In genomic region chr5:55037046-55037771, GRCh38 we compare ENCODE assay signal across 9 cellular contexts. TPM values are rescaled to one million over a fixed set of nuclear protein-coding genes. Genes with fewer than 3 reads are reported as not detected.
DNase-seq lines count a peak whose midpoint lies in the region; ATAC-seq, FAIRE-seq and TF ChIP-seq lines count a peak whose summit lies in the region.
"Had no signal": no experiment of that assay in that cellular context is flagged by ENCODE, and none has a peak within 500 bp of the region (broad histone marks: within the 10 kb centered on the region; RNA-seq: fewer than 3 reads in every experiment).

No MANE protein-coding gene starts in this region.

- H3K4me1 Mint-ChIP-seq in naive thymus-derived CD4-positive, alpha-beta T cell, result peaks cover 11 to 53% (median 32%) of the 10 kb centered on the region in 7 donors

- peak overlapping the region; percentile 6 to 55 (median 48) for H3K4me3 Mint-ChIP-seq in naive thymus-derived CD4-positive, alpha-beta T cell

- H3K27me3 ChIP-seq in BJ (ENCODE audit: control insufficient read depth, insufficient read depth, low read length), result no peaks in the 10 kb centered on the region
- no peaks in the 10 kb centered on the region for H3K27me3 ChIP-seq in naive thymus-derived CD4-positive, alpha-beta T cell (ENCODE audit: control insufficient read depth in 2 of 2, insufficient read depth in 2 of 2, low read length in 2 of 2)

- H3K27ac Mint-ChIP-seq in naive thymus-derived CD4-positive, alpha-beta T cell, result peak overlapping the region; percentile 55 to 99 (median 86)

- peaks cover 17 to 31% of the 10 kb centered on the region in 2 donors for H3K4me1 ChIP-seq in naive thymus-derived CD4-positive, alpha-beta T cell (ENCODE audit: control insufficient read depth in 2 of 2, insufficient read depth in 2 of 2, low read length in 2 of 2)

- FAIRE-seq in D721Med (lab: Jason Lieb, UNC), result no peak

- H3K4me3 ChIP-seq in BJ (ENCODE audit: low read depth, low read length), result no peak overlapping the region
- H3K4me3 ChIP-seq in naive thymus-derived CD4-positive, alpha-beta T cell (ENCODE audit: low read length), result no peak overlapping the region

- POLR2A ChIA-PET in BJ (lab: Charles Lee), result interaction anchor here (0.5 kb wide), 1 partner anchor 142 kb away, joined by 3 read pairs; no protein-coding TSS in a partner anchor
- POLR2A ChIA-PET in naive thymus-derived CD4-positive, alpha-beta T cell (lab: Charles Lee), result interaction anchor here (0.7 to 3.0 kb wide), 15 partner anchors 10 to 105 kb away, joined by 3 to 17 read pairs (median 5); partner anchors contain the start of gene GZMK

- intact Hi-C loops in naive thymus-derived CD4-positive, alpha-beta T cell (cut with micrococcal nuclease), result loop anchor here (1.0 to 5.0 kb wide), 11 partner anchors 10 to 130 kb away; partner anchors contain the start of gene GZMA (in 2 of the 2)

- peaks cover 0 to 33% (median 0%) of the 10 kb centered on the region in 5 donors for H3K36me3 Mint-ChIP-seq in naive thymus-derived CD4-positive, alpha-beta T cell

- no peaks in the 10 kb centered on the region for H3K9me3 ChIP-seq in naive thymus-derived CD4-positive, alpha-beta T cell (ENCODE audit: control insufficient read depth in 2 of 3, low read length in 3 of 3)

- peaks cover 0 to 25% (median 0%) of the 10 kb centered on the region in 11 donors for H3K9me3 Mint-ChIP-seq in naive thymus-derived CD4-positive, alpha-beta T cell

- peak; percentile 89 for ATAC-seq in naive thymus-derived CD4-positive, alpha-beta T cell
- ATAC-seq in HG03378 (IDR thresholded peaks at IDR 0.05; ENCODE audit: unreplicated experiment), result no peak

- no peaks in the 10 kb centered on the region for H3K36me3 ChIP-seq in BJ (ENCODE audit: control insufficient read depth, insufficient read depth, low read length)
- H3K36me3 ChIP-seq in naive thymus-derived CD4-positive, alpha-beta T cell (ENCODE audit: control insufficient read depth in 2 of 3, insufficient read depth in 3 of 3, low read length in 3 of 3), result peaks cover 0 to 6% (median 0%) of the 10 kb centered on the region in 3 experiments

- DNase-seq in BJ (ENCODE audit: low read depth) (no peak), M059J (ENCODE audit: low read depth) (peak; percentile 39), C1 segment of cervical spinal cord (lab: John Stamatoyannopoulos, UW) (no peak), DMS114 treated with DMSO at 0.1 percent for 48 hours (lab: John Stamatoyannopoulos, UW; ENCODE audit: unreplicated experiment) (no peak), D721Med (ENCODE audit: insufficient read length, low spot score) (no peak)
- DNase-seq in activated effector memory CD4-positive, alpha-beta T cell treated with anti-CD3 and anti-CD28 coated beads, Interleukin-2, amount 50 U/mL, for 16 hours, result peak; percentile 79
- peak in 8 of 9 donors; percentile 10 to 69 (median 50) for DNase-seq in naive thymus-derived CD4-positive, alpha-beta T cell

- 0 out of 2 replicates have a peak, but pooled peaks have one; percentile 12 for TF ChIP-seq CTCF in BJ (IDR thresholded peaks at IDR 0.05; ENCODE audit: insufficient read depth, low read depth, low read length)
- no peak for TF ChIP-seq CTCF in D721Med (IDR thresholded peaks at IDR 0.05; ENCODE audit: insufficient read depth, missing control alignments)

- CTCF ChIA-PET in BJ (lab: Yijun Ruan, JAX), result interaction anchor here (0.7 to 1.5 kb wide), 5 partner anchors 12 to 132 kb away, joined by 3 to 6 read pairs (median 5); no protein-coding TSS in a partner anchor
- CTCF ChIA-PET in naive thymus-derived CD4-positive, alpha-beta T cell (lab: Charles Lee), result interaction anchor here (0.6 to 2.2 kb wide), 11 partner anchors 8 to 132 kb away, joined by 3 to 10 read pairs (median 6); partner anchors contain the start of genes GZMA and GZMK

- no peaks in the 10 kb centered on the region for H3K27me3 Mint-ChIP-seq in naive thymus-derived CD4-positive, alpha-beta T cell

- peak overlapping the region; percentile 49 for H3K27ac ChIP-seq in naive thymus-derived CD4-positive, alpha-beta T cell (ENCODE audit: low read depth, low read length)

RNA-seq across cellular contexts. Expression of gene GZMK, which starts 13.2 kb away (rescaled TPM):
- polyA plus RNA-seq in BJ (2011; rRNA removed), result not detected in 2 replicates
- not detected in 2 replicates for polyA minus RNA-seq in BJ (2011; rRNA and poly(A)+ RNA removed)
- not detected in 2 replicates for total RNA-seq in M059J (2014; rRNA removed; shearing (Covaris generic))
- 10 to 100 TPM in 1 of 5 experiments, 1 to 10 TPM in 4; 1.3 to 18.1 (median 2.4) TPM for total RNA-seq in naive thymus-derived CD4-positive, alpha-beta T cell
- polyA plus RNA-seq in naive thymus-derived CD4-positive, alpha-beta T cell, result 1 to 10 TPM; 1.9 to 4.0 TPM
- total RNA-seq: Daoy had no signal

RNA-seq across cellular contexts. Expression of gene ESM1, which starts 51.8 kb away (rescaled TPM):
- polyA plus RNA-seq in BJ (2011; rRNA removed), result 2.4 and 2.8 TPM in 2 replicates
- polyA minus RNA-seq in BJ (2011; rRNA and poly(A)+ RNA removed), result 1.5 and 1.9 TPM in 2 replicates
- 0.37 and 1.1 TPM in 2 replicates for total RNA-seq in M059J (2014; rRNA removed; shearing (Covaris generic))
- total RNA-seq in naive thymus-derived CD4-positive, alpha-beta T cell, result 1 to 10 TPM in 1 of 5 experiments, under 1 TPM in 1, not detected in 3; 0.39 to 1.2 TPM
- not detected for polyA plus RNA-seq in naive thymus-derived CD4-positive, alpha-beta T cell

Comparison
In these comparisons a context has a peak if more than half of its experiments do, and no peak if none do; other contexts are left out.
1. DNase-seq: peak in M059J (single experiment), activated effector memory CD4-positive, alpha-beta T cell treated with anti-CD3 and anti-CD28 coated beads, Interleukin-2, amount 50 U/mL, for 16 hours (single experiment) and naive thymus-derived CD4-positive, alpha-beta T cell (8 of 9); none in BJ (single experiment), C1 segment of cervical spinal cord (0 of 14), DMS114 treated with DMSO at 0.1 percent for 48 hours (single experiment) and D721Med (single experiment).